In the genomic region with DNA sequence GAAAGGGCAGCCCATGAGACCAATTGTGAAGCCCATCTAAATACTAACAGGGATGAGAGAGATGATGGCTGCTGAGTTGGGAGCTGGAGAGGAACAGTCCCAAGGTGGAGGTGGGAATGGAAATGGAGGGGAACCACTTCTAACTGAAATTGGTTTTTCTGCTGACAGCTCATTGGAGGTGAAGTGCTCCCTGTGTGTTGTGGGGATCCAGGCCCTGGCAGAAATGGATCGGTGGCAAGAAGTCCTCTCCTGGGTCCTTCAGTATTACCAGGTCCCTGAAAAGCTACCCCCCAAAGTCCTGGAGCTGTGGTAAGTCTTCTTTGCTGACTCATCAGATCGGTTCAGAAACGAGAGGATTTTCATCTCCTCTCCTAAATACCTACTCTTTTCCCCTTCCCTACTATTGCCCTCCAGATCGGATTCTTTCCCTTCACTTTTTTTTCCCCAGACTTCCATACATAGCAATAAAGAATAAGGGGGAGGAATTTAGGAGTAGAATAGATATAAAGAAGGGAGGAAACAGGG, we compare ENCODE assay signal across 17 cellular contexts. TPM values are rescaled to one million over a fixed set of nuclear protein-coding genes. Genes with fewer than 3 reads are reported as not detected.
DNase-seq lines count a peak whose midpoint lies in the region; ATAC-seq, FAIRE-seq and TF ChIP-seq lines count a peak whose summit lies in the region.
"Had no signal": no experiment of that assay in that cellular context is flagged by ENCODE, and none has a peak within 500 bp of the region (broad histone marks: within the 10 kb centered on the region; RNA-seq: fewer than 3 reads in every experiment).

No MANE protein-coding gene starts in this region.

- no peak for DNase-seq in activated T-cell treated with anti-CD3 and anti-CD28 coated beads, Interleukin-2, amount 50 U/mL, for 24 hours
- DNase-seq in activated T-cell treated with anti-CD3 and anti-CD28 coated beads, Interleukin-2, amount 50 U/mL, for 1 hour: no peak
- DNase-seq in Karpas-422 (no peak), GM12878 (ENCODE audit: low read depth, low spot score) (no peak), osteoblast (ENCODE audit: insufficient read length, low spot score, missing footprints) (no peak), posterior vena cava (ENCODE audit: low spot score) (no peak), transverse colon (no peak)
- DNase-seq: ACHN; activated CD8-positive, alpha-beta memory T cell treated with anti-CD3 and anti-CD28 coated beads, Interleukin-2, amount 50 U/mL, for 48 hours; hypothalamus; NCI-H1048; NCI-H446 treated with DMSO at 0.1 percent for 48 hours; ovary had no signal

- WGBS in GM12878 (ENCODE audit: insufficient coverage, insufficient replicate concordance, low lambda C conversion rate, missing lambda C conversion rate): 88% methylated on average over 4 of the region's 4 CpGs
- 67 to 77% methylated on average over 3 to 4 of the region's 4 CpGs for WGBS in transverse colon (ENCODE audit: low coverage in 1 of 2), 2 donors

- H3K9ac ChIP-seq in Karpas-422 (ENCODE audit: low read length) (0 out of 2 replicates have a peak overlapping the region, but pooled peaks have one; percentile 92), GM12878 (ENCODE audit: control insufficient read depth, insufficient read depth, low read length) (peak overlapping the region; percentile 99)

- ATAC-seq in GM12878 (no peak), HG03354 (IDR thresholded peaks at IDR 0.05; ENCODE audit: poor library complexity, severe bottlenecking, unreplicated experiment) (no peak)

- H3K36me3 ChIP-seq in Karpas-422 (ENCODE audit: insufficient read depth, low read length) (peaks cover 44% of the 10 kb centered on the region), GM12878 (ENCODE audit: control insufficient read depth in 2 of 2, insufficient read depth in 2 of 2, low read length in 1 of 2) (peaks cover 9 to 22% of the 10 kb centered on the region in 2 experiments), osteoblast (ENCODE audit: insufficient read depth, low read length) (peaks cover 44% of the 10 kb centered on the region), transverse colon (peaks cover 0 to 36% (median 10%) of the 10 kb centered on the region in 4 donors)
- H3K36me3 ChIP-seq: ovary had no signal

- no peak for TF ChIP-seq RAD21 in GM12878 (IDR thresholded peaks at IDR 0.05; ENCODE audit: insufficient read depth, low read depth, low read length)

- SMC1A ChIA-PET in GM12878 (lab: Charles Lee; ENCODE audit: uncharacterized antibody, unreplicated experiment): interaction anchor here (0.9 to 5.6 kb wide), 11 partner anchors 9 to 339 kb away, joined by 3 to 93 read pairs (median 5); a partner anchor contains a TSS

- TF ChIP-seq EP300 in GM12878 (IDR thresholded peaks at IDR 0.05; ENCODE audit: borderline replicate concordance in 1 of 2, control insufficient read depth in 1 of 2, low read depth in 2 of 2, low read length in 2 of 2) (no peak), transverse colon (IDR thresholded peaks at IDR 0.05; ENCODE audit: low read depth) (no peak)

- peaks cover 71% of the 10 kb centered on the region for H3K36me3 Mint-ChIP-seq in activated T-cell treated with anti-CD3 and anti-CD28 coated beads, Interleukin-2, amount 50 U/mL, for 24 hours (ENCODE audit: low read depth)

- intact Hi-C loops in GM12878 (cut with micrococcal nuclease; ENCODE audit: unreplicated experiment) (loop anchor here (5.0 to 10.0 kb wide), 3 partner anchors 65 to 522 kb away; no protein-coding TSS in a partner anchor), posterior vena cava (cut with DNase I) (loop anchor here (2.0 to 10.0 kb wide), 4 partner anchors 167 to 323 kb away; no protein-coding TSS in a partner anchor), transverse colon (cut with DNase I; ENCODE audit: low total_unique reads) (loop anchor here (5.0 to 10.0 kb wide), 3 partner anchors 55 to 247 kb away; a partner anchor contains a TSS)

- H3K4me2 ChIP-seq in Karpas-422 (ENCODE audit: low read depth, low read length, poor library complexity, severe bottlenecking) (peak overlapping the region; percentile 75), GM12878 (ENCODE audit: control insufficient read depth, insufficient read depth) (peak overlapping the region; percentile 62), osteoblast (ENCODE audit: insufficient read depth, low read length) (peak overlapping the region; percentile 89)

- TF ChIP-seq POLR2A in GM12878 (IDR thresholded peaks at IDR 0.05; ENCODE audit: low read depth, low read length) (no peak), transverse colon (IDR thresholded peaks at IDR 0.05) (no peak)

- no peaks in the 10 kb centered on the region for H3K9me2 ChIP-seq in Karpas-422 (replicated peaks; ENCODE audit: insufficient read depth, low read length)

- H2AFZ ChIP-seq in Karpas-422 (ENCODE audit: low read length) (no peak overlapping the region), GM12878 (ENCODE audit: control insufficient read depth, low read depth, low read length) (no peak overlapping the region), osteoblast (ENCODE audit: low read length) (no peak overlapping the region)

- H3K9me3 ChIP-seq in Karpas-422 (ENCODE audit: low read length) (no peaks in the 10 kb centered on the region), GM12878 (replicated peaks; ENCODE audit: control insufficient read depth, insufficient read depth, low read length) (no peaks in the 10 kb centered on the region; the same call in 2 of the 3 replicates), osteoblast (ENCODE audit: low read depth, low read length) (no peaks in the 10 kb centered on the region), transverse colon (no peaks in the 10 kb centered on the region)
- H3K9me3 ChIP-seq: ovary, vagina had no signal

- no peaks in the 10 kb centered on the region for H3K9me3 Mint-ChIP-seq in activated T-cell treated with anti-CD3 and anti-CD28 coated beads, Interleukin-2, amount 50 U/mL, for 24 hours

- FAIRE-seq in GM12878 (lab: Jason Lieb, UNC): no peak

- POLR2A ChIA-PET in GM12878 (lab: Charles Lee): interaction anchor here (0.6 to 1.9 kb wide), 3 partner anchors 12 to 323 kb away, joined by 3 to 10 read pairs (median 8); a partner anchor contains a TSS

- H3K4me3 ChIP-seq in Karpas-422 (ENCODE audit: low read length) (peak overlapping the region; percentile 73; the same call in 1 of the 2 replicates), GM12878 (peak overlapping the region; percentile 92), osteoblast (ENCODE audit: insufficient read depth, low read length) (no peak overlapping the region), transverse colon (peak overlapping the region in 1 of 4 donors; percentile 99)
- H3K4me3 ChIP-seq: cardiac muscle cell, ovary had no signal

- RAD21 ChIA-PET in GM12878 (lab: Charles Lee; ENCODE audit: unreplicated experiment): interaction anchor here (0.7 to 4.9 kb wide), 9 partner anchors 9 to 373 kb away, joined by 3 to 32 read pairs (median 7); a partner anchor contains a TSS

- peaks cover 60% of the 10 kb centered on the region for H3K4me1 Mint-ChIP-seq in activated T-cell treated with anti-CD3 and anti-CD28 coated beads, Interleukin-2, amount 50 U/mL, for 24 hours (ENCODE audit: low read depth)

- CTCF ChIA-PET in GM12878 (lab: Yijun Ruan, JAX): interaction anchor here (0.8 to 3.4 kb wide), 9 partner anchors 10 to 249 kb away, joined by 3 to 22 read pairs (median 4); a partner anchor contains a TSS

- H3K4me1 ChIP-seq in Karpas-422 (ENCODE audit: low read length): peaks cover 36% of the 10 kb centered on the region
- H3K4me1 ChIP-seq in GM12878 (ENCODE audit: control insufficient read depth, insufficient read depth, low read length): no peaks in the 10 kb centered on the region
- H3K4me1 ChIP-seq in osteoblast (ENCODE audit: insufficient read depth, low read length): peaks cover 29% of the 10 kb centered on the region
- peaks cover 18 to 31% (median 28%) of the 10 kb centered on the region in 4 donors for H3K4me1 ChIP-seq in transverse colon

- peak overlapping the region; percentile 95 for H3K27ac Mint-ChIP-seq in activated T-cell treated with anti-CD3 and anti-CD28 coated beads, Interleukin-2, amount 50 U/mL, for 24 hours

- H3K79me2 ChIP-seq in Karpas-422 (ENCODE audit: low read length) (peaks cover 68% of the 10 kb centered on the region), GM12878 (ENCODE audit: control insufficient read depth, insufficient read depth, low read length) (peaks cover 72% of the 10 kb centered on the region), osteoblast (ENCODE audit: insufficient read depth, low read length) (peaks cover 62% of the 10 kb centered on the region)

- 0 out of 2 replicates have a peak overlapping the region, but pooled peaks have one; percentile 61 for H3K27ac ChIP-seq in Karpas-422 (ENCODE audit: low read length)
- peak overlapping the region; percentile 94 for H3K27ac ChIP-seq in GM12878 (ENCODE audit: control insufficient read depth, insufficient read depth)
- H3K27ac ChIP-seq in osteoblast (ENCODE audit: low read depth, low read length): no peak overlapping the region
- peak overlapping the region in 1 of 4 donors; percentile 91 for H3K27ac ChIP-seq in transverse colon
- H3K27ac ChIP-seq: cardiac muscle cell, epithelial cell of prostate, ovary, vagina had no signal

- in situ Hi-C loops in GM12878 (cut with MboI): no loop called here
- in situ Hi-C loops in transverse colon (cut with MboI; ENCODE audit: low pct_ligation_motif_present in 1 of 4, low pct_unique_long_range_greater_than_20kb in 1 of 4, low sequenced_read_pairs in 3 of 4): loop anchor here in 2 of 4 donors (10.0 kb wide), 2 partner anchors 55 to 245 kb away; a partner anchor contains a TSS

- H4K20me1 ChIP-seq in Karpas-422 (ENCODE audit: insufficient read depth, low read depth, low read length) (peaks cover 7% of the 10 kb centered on the region; the same call in 1 of the 2 replicates), GM12878 (ENCODE audit: control insufficient read depth, insufficient read depth) (no peaks in the 10 kb centered on the region), osteoblast (ENCODE audit: insufficient read depth, low read length) (peaks cover 4% of the 10 kb centered on the region)

- TF ChIP-seq CTCF in GM12878 (IDR thresholded peaks at IDR 0.05 in 2 of 3, conservative IDR thresholded peaks at IDR 0.05 in 1 of 3; ENCODE audit: control insufficient read depth in 2 of 3, extremely low read depth in 1 of 3, insufficient read depth in 1 of 3, low read depth in 3 of 3, low read length in 3 of 3) (no peak), osteoblast (IDR thresholded peaks at IDR 0.05; ENCODE audit: extremely low read depth, low read depth, low read length) (no peak), transverse colon (IDR thresholded peaks at IDR 0.05) (no peak)

- peak overlapping the region; percentile 96 for H3K4me3 Mint-ChIP-seq in activated T-cell treated with anti-CD3 and anti-CD28 coated beads, Interleukin-2, amount 50 U/mL, for 24 hours

- no TSS peak for BruUV-seq in GM12878 (replicated peaks; lab: Mats Ljungman, UMichigan)

- no peaks in the 10 kb centered on the region for H3K27me3 Mint-ChIP-seq in activated T-cell treated with anti-CD3 and anti-CD28 coated beads, Interleukin-2, amount 50 U/mL, for 24 hours

- H3K27me3 ChIP-seq in Karpas-422 (ENCODE audit: low read length) (no peaks in the 10 kb centered on the region), GM12878 (replicated peaks in 1 of 2; ENCODE audit: control insufficient read depth in 2 of 2, insufficient read depth in 2 of 2, low read length in 1 of 2) (no peaks in the 10 kb centered on the region), osteoblast (ENCODE audit: insufficient read depth, low read length) (no peaks in the 10 kb centered on the region), transverse colon (no peaks in the 10 kb centered on the region)
- H3K27me3 ChIP-seq: cardiac muscle cell, ovary, vagina had no signal

RNA-seq across cellular contexts. Expression of a gene that starts 2.0 kb away (rescaled TPM):
- 22.4 and 27.5 TPM in 2 replicates for total RNA-seq in Karpas-422 (2014; rRNA removed; shearing (Covaris generic); ENCODE audit: low replicate concordance)
- 32.1 and 35.1 TPM in 2 replicates for total RNA-seq in GM12878 (2013; cell fraction: nucleolus; rRNA removed)
- 24.1 and 25.8 TPM in 2 replicates for total RNA-seq in GM12878 (2014; rRNA removed)
- 16.6 and 19.7 TPM in 2 replicates for total RNA-seq in GM12878 (2014; rRNA removed; fragmentation: Illumina TruSeq; extraction: Trizol)
- total RNA-seq in GM12878 (2021): 50.0 and 50.8 TPM in 2 replicates
- 10.9 TPM for polyA plus RNA-seq in GM12878 (2011; ENCODE audit: low read depth)
- polyA plus RNA-seq in GM12878 (2011; rRNA removed): 21.5 and 29.1 TPM in 2 replicates
- 45.9 and 46.4 TPM in 2 replicates for polyA plus RNA-seq in GM12878 (2011; cell fraction: cytosol; rRNA removed)
- polyA plus RNA-seq in GM12878 (2011; cell fraction: nucleus; rRNA removed): 21.1 and 25.5 TPM in 2 replicates
- 20.4 and 25.0 TPM in 2 replicates for polyA plus RNA-seq in GM12878 (2012)
- polyA plus RNA-seq in GM12878 (2014; fragmentation: Illumina TruSeq; extraction: Trizol): 15.3 and 25.2 TPM in 2 replicates
- 1 to 10 TPM in 1 of 2 experiments, under 1 TPM in 1; 0.79 to 1.1 TPM for polyA plus RNA-seq in GM12878 (2014; fragmentation: Nextera tagmentation; extraction: Ambion mirVana)
- 35.5 and 39.9 TPM in 2 replicates for polyA plus RNA-seq in GM12878 (2014; rRNA removed)
- 1 to 10 TPM; 6.2 to 6.9 TPM for polyA plus RNA-seq in GM12878 (2016; fragmentation: Nextera tagmentation; extraction: Ambion mirVana)
- 35.8 and 47.0 TPM in 2 replicates for polyA minus RNA-seq in GM12878 (2011; rRNA and poly(A)+ RNA removed)
- 16.1 and 18.3 TPM in 2 replicates for polyA minus RNA-seq in GM12878 (2011; cell fraction: cytosol; rRNA and poly(A)+ RNA removed)
- 8.1 and 13.5 TPM in 2 replicates for polyA minus RNA-seq in GM12878 (2011; cell fraction: nucleus; rRNA and poly(A)+ RNA removed)
- 25.3 and 26.8 TPM in 2 replicates for total RNA-seq in osteoblast
- total RNA-seq in posterior vena cava: 10 to 100 TPM; 25.5 to 28.5 TPM
- total RNA-seq in transverse colon: 100 to 1,000 TPM in 2 of 4 donors, 10 to 100 TPM in 2; 46.4 to 211 (median 93.4) TPM

RNA-seq across cellular contexts. Expression of a gene that starts 30.8 kb away (rescaled TPM):
- total RNA-seq in Karpas-422 (2014; rRNA removed; shearing (Covaris generic); ENCODE audit: low replicate concordance): 1.5 and 3.0 TPM in 2 replicates
- total RNA-seq in GM12878 (2013; cell fraction: nucleolus; rRNA removed): 7.2 and 8.4 TPM in 2 replicates
- total RNA-seq in GM12878 (2014; rRNA removed) (20.9 and 24.1 TPM in 2 replicates), GM12878 (2014; rRNA removed; fragmentation: Illumina TruSeq; extraction: Trizol) (11.9 and 14.7 TPM in 2 replicates), GM12878 (2021) (21.0 and 21.1 TPM in 2 replicates), osteoblast (0.29 and 0.36 TPM in 2 replicates), posterior vena cava (1 to 10 TPM; 2.3 to 2.8 TPM), transverse colon (1 to 10 TPM in 3 of 4 donors, not detected in 1; 1.4 to 3.0 (median 2.0) TPM)
- 7.9 TPM for polyA plus RNA-seq in GM12878 (2011; ENCODE audit: low read depth)
- polyA plus RNA-seq in GM12878 (2011; rRNA removed) (4.1 and 7.0 TPM in 2 replicates), GM12878 (2014; fragmentation: Illumina TruSeq; extraction: Trizol) (13.1 and 23.7 TPM in 2 replicates), GM12878 (2014; fragmentation: Nextera tagmentation; extraction: Ambion mirVana) (1 to 10 TPM; 2.2 to 5.5 TPM), GM12878 (2014; rRNA removed) (25.5 and 26.0 TPM in 2 replicates), GM12878 (2016; fragmentation: Nextera tagmentation; extraction: Ambion mirVana) (10 to 100 TPM; 27.3 to 30.3 TPM)
- 11.6 and 12.3 TPM in 2 replicates for polyA plus RNA-seq in GM12878 (2011; cell fraction: cytosol; rRNA removed)
- 6.2 and 6.5 TPM in 2 replicates for polyA plus RNA-seq in GM12878 (2011; cell fraction: nucleus; rRNA removed)
- polyA plus RNA-seq in GM12878 (2012): 8.5 and 13.0 TPM in 2 replicates
- polyA minus RNA-seq in GM12878 (2011; rRNA and poly(A)+ RNA removed): 4.2 and 7.4 TPM in 2 replicates
- polyA minus RNA-seq in GM12878 (2011; cell fraction: cytosol; rRNA and poly(A)+ RNA removed): 1.4 and 1.6 TPM in 2 replicates
- polyA minus RNA-seq in GM12878 (2011; cell fraction: nucleus; rRNA and poly(A)+ RNA removed): 0.48 and 1.4 TPM in 2 replicates

RNA-seq across cellular contexts. Expression of a gene that starts 55.4 kb away (rescaled TPM):
- 54.9 and 64.1 TPM in 2 replicates for total RNA-seq in Karpas-422 (2014; rRNA removed; shearing (Covaris generic); ENCODE audit: low replicate concordance)
- total RNA-seq in GM12878 (2013; cell fraction: nucleolus; rRNA removed): 350 and 390 TPM in 2 replicates
- total RNA-seq in GM12878 (2014; rRNA removed): 24.1 and 26.8 TPM in 2 replicates
- total RNA-seq in GM12878 (2014; rRNA removed; fragmentation: Illumina TruSeq; extraction: Trizol): 27.0 and 30.5 TPM in 2 replicates
- 88.1 and 92.2 TPM in 2 replicates for total RNA-seq in GM12878 (2021)
- polyA plus RNA-seq in GM12878 (2011; ENCODE audit: low read depth): 10.0 TPM
- 12.6 and 21.2 TPM in 2 replicates for polyA plus RNA-seq in GM12878 (2011; rRNA removed)
- polyA plus RNA-seq in GM12878 (2011; cell fraction: cytosol; rRNA removed): 10.7 and 12.7 TPM in 2 replicates
- 68.4 and 143 TPM in 2 replicates for polyA plus RNA-seq in GM12878 (2011; cell fraction: nucleus; rRNA removed)
- 17.8 and 21.9 TPM in 2 replicates for polyA plus RNA-seq in GM12878 (2012)
- polyA plus RNA-seq in GM12878 (2014; fragmentation: Illumina TruSeq; extraction: Trizol): 44.7 and 57.4 TPM in 2 replicates
- 1 to 10 TPM; 2.6 to 3.3 TPM for polyA plus RNA-seq in GM12878 (2014; fragmentation: Nextera tagmentation; extraction: Ambion mirVana)
- 30.8 and 36.1 TPM in 2 replicates for polyA plus RNA-seq in GM12878 (2014; rRNA removed)
- 10 to 100 TPM; 11.0 to 16.4 TPM for polyA plus RNA-seq in GM12878 (2016; fragmentation: Nextera tagmentation; extraction: Ambion mirVana)
- polyA minus RNA-seq in GM12878 (2011; rRNA and poly(A)+ RNA removed): 47.1 and 52.2 TPM in 2 replicates
- polyA minus RNA-seq in GM12878 (2011; cell fraction: cytosol; rRNA and poly(A)+ RNA removed): 18.7 and 21.0 TPM in 2 replicates
- 46.8 and 73.0 TPM in 2 replicates for polyA minus RNA-seq in GM12878 (2011; cell fraction: nucleus; rRNA and poly(A)+ RNA removed)
- total RNA-seq in osteoblast: 35.1 and 39.5 TPM in 2 replicates
- 100 to 1,000 TPM; 106 to 114 TPM for total RNA-seq in posterior vena cava
- 100 to 1,000 TPM in 2 of 4 donors, 10 to 100 TPM in 2; 84.2 to 290 (median 151) TPM for total RNA-seq in transverse colon
